ENCODE assay signal across 8 cellular contexts in the genomic region with DNA sequence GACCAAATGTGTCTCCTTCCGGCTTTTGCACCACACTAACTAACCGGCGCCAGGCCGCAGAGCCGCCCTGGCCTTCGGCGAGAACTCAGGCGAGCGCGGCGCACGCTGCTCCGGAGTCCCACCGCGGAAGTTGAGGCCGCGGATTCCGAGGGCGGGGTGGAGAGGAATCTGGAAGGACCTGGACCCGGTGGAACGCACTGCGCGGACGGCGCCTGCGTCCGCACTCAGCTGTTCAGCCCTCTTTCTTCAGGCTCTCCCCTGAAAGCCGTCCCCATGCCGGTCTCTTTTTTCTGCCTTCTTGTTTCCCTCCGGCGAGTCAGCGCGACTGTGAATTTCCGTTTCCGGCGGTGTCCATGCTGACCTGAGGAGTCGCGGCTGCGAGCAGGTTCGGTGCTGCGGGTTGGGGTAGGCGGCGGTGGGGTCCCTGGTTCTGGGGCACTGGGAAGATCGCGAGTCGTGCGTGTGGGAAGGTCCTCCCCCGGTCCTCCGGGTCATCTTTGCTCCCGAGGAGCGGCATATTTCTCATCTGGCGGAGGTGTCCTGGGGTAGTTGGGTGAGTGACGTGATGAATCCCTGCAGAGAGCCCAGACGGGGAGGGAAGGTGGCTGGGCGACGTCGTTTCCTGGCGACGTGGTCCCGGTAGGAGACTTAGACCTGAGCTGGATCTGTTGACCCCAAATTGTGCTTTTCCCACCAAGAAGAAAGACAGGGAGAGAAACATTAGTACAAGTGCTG. TPM values are rescaled to one million over a fixed set of nuclear protein-coding genes. Genes with fewer than 3 reads are reported as not detected.
A peak's percentile ranks its signal among the peaks of the same experiment; 100 is the strongest.
DNase-seq lines count a peak whose midpoint lies in the region; ATAC-seq, FAIRE-seq and TF ChIP-seq lines count a peak whose summit lies in the region.

A gene with protein sequence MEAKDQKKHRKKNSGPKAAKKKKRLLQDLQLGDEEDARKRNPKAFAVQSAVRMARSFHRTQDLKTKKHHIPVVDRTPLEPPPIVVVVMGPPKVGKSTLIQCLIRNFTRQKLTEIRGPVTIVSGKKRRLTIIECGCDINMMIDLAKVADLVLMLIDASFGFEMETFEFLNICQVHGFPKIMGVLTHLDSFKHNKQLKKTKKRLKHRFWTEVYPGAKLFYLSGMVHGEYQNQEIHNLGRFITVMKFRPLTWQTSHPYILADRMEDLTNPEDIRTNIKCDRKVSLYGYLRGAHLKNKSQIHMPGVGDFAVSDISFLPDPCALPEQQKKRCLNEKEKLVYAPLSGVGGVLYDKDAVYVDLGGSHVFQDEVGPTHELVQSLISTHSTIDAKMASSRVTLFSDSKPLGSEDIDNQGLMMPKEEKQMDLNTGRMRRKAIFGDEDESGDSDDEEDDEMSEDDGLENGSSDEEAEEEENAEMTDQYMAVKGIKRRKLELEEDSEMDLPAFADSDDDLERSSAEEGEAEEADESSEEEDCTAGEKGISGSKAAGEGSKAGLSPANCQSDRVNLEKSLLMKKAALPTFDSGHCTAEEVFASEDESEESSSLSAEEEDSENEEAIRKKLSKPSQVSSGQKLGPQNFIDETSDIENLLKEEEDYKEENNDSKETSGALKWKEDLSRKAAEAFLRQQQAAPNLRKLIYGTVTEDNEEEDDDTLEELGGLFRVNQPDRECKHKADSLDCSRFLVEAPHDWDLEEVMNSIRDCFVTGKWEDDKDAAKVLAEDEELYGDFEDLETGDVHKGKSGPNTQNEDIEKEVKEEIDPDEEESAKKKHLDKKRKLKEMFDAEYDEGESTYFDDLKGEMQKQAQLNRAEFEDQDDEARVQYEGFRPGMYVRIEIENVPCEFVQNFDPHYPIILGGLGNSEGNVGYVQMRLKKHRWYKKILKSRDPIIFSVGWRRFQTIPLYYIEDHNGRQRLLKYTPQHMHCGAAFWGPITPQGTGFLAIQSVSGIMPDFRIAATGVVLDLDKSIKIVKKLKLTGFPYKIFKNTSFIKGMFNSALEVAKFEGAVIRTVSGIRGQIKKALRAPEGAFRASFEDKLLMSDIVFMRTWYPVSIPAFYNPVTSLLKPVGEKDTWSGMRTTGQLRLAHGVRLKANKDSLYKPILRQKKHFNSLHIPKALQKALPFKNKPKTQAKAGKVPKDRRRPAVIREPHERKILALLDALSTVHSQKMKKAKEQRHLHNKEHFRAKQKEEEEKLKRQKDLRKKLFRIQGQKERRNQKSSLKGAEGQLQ (plus strand): TSS at position 350 of the 735 bp plus-strand sequence. CDS start 1,600 bp downstream, outside the sequence.

- peak within 1 kb of the TSS; percentile 82 for H3K4me2 ChIP-seq in neuronal stem cell (ENCODE audit: insufficient read depth, low read length, poor library complexity, severe bottlenecking)

- peaks cover 4% of the 10 kb centered on the region for H3K36me3 ChIP-seq in GM06990 (ENCODE audit: control insufficient read depth, insufficient read depth, low read length)
- H3K36me3 ChIP-seq in neuronal stem cell (replicated peaks in 1 of 2; ENCODE audit: control insufficient read depth in 2 of 2, insufficient read depth in 2 of 2, low read length in 2 of 2) = peaks cover 11 to 34% of the 10 kb centered on the region in 2 donors
- H3K36me3 ChIP-seq in subcutaneous abdominal adipose tissue (ENCODE audit: control insufficient read depth in 5 of 5, insufficient read depth in 5 of 5, low read length in 5 of 5) = peaks cover 14 to 30% (median 29%) of the 10 kb centered on the region in 5 donors

- peak; percentile 79 for TF ChIP-seq POLR2A in NB4 (IDR thresholded peaks at IDR 0.05; ENCODE audit: extremely low read depth, insufficient read length)

- H3K18ac ChIP-seq in neuronal stem cell (ENCODE audit: low read length) = peak within 1 kb of the TSS; percentile 53

- no peak within 1 kb of the TSS for H3K14ac ChIP-seq in neuronal stem cell (ENCODE audit: low read length)

- H2BK5ac ChIP-seq in neuronal stem cell (ENCODE audit: low read length) = peak within 1 kb of the TSS; percentile 77

- peaks cover 28% of the 10 kb centered on the region for H3K4me1 Mint-ChIP-seq in activated naive CD4-positive, alpha-beta T cell treated with anti-CD3 and anti-CD28 coated beads for 36 hours (ENCODE audit: low read depth)

- H3K9me3 ChIP-seq in neuronal stem cell (replicated peaks in 1 of 2; ENCODE audit: control insufficient read depth in 2 of 2, insufficient read depth in 1 of 2, low read depth in 1 of 2, low read length in 2 of 2) (no peaks in the 10 kb centered on the region), subcutaneous abdominal adipose tissue (ENCODE audit: control insufficient read depth in 5 of 5, low read length in 5 of 5) (no peaks in the 10 kb centered on the region)

- peaks cover 15% of the 10 kb centered on the region for H3K36me3 Mint-ChIP-seq in activated naive CD4-positive, alpha-beta T cell treated with anti-CD3 and anti-CD28 coated beads for 36 hours (ENCODE audit: low read depth)

- no peaks in the 10 kb centered on the region for H3K9me3 Mint-ChIP-seq in activated naive CD4-positive, alpha-beta T cell treated with anti-CD3 and anti-CD28 coated beads for 36 hours

- no peak within 1 kb of the TSS for H3K4ac ChIP-seq in neuronal stem cell (ENCODE audit: low read length)

- peak; percentile 97 for ATAC-seq in HG02571 (IDR thresholded peaks at IDR 0.05; ENCODE audit: unreplicated experiment)

- H2BK12ac ChIP-seq in neuronal stem cell (ENCODE audit: low read length) = no peak within 1 kb of the TSS

- WGBS in neuronal stem cell (ENCODE audit: extremely low coverage in 2 of 2, insufficient read length in 2 of 2, insufficient replicate concordance in 1 of 2), 2 donors = no CpG with 5 or more reads among the region's 60 CpGs

- peak within 1 kb of the TSS; percentile 72 for H3K4me3 ChIP-seq in GM06990 (replicated peaks; ENCODE audit: low read depth, low read length)
- H3K4me3 ChIP-seq in NB4 (ENCODE audit: low read depth, low read length) = peak within 1 kb of the TSS; percentile 95
- peak within 1 kb of the TSS; percentile 70 to 92 for H3K4me3 ChIP-seq in neuronal stem cell (ENCODE audit: low read length in 2 of 2)
- H3K4me3 ChIP-seq in subcutaneous abdominal adipose tissue (ENCODE audit: low read depth in 1 of 5, low read length in 5 of 5) = peak within 1 kb of the TSS; percentile 86 to 98 (median 97)

- peak within 1 kb of the TSS; percentile 89 for H3K27ac Mint-ChIP-seq in activated naive CD4-positive, alpha-beta T cell treated with anti-CD3 and anti-CD28 coated beads for 36 hours

- H3K4me1 ChIP-seq in neuronal stem cell (ENCODE audit: control insufficient read depth in 2 of 2, insufficient read depth in 1 of 2, low read depth in 1 of 2, low read length in 2 of 2) = peaks cover 0 to 4% of the 10 kb centered on the region in 2 donors
- H3K4me1 ChIP-seq in subcutaneous abdominal adipose tissue (ENCODE audit: control insufficient read depth in 5 of 5, insufficient read depth in 5 of 5, low read length in 5 of 5) = peaks cover 0 to 19% (median 16%) of the 10 kb centered on the region in 5 donors

- H4K91ac ChIP-seq in neuronal stem cell (ENCODE audit: low read depth, low read length, poor library complexity) = no peak within 1 kb of the TSS

- DNase-seq in GM06990 (ENCODE audit: extremely low read depth, insufficient read length) (peak; percentile 91), NB4 (ENCODE audit: low read depth) (peak; percentile 91), SK-N-DZ (ENCODE audit: low spot score) (peak; percentile 96), frontal cortex (ENCODE audit: low spot score in 2 of 2) (peak; percentile 75 to 85), neuronal stem cell (ENCODE audit: low spot score) (peak; percentile 89)
- DNase-seq in activated naive CD4-positive, alpha-beta T cell treated with anti-CD3 and anti-CD28 coated beads for 36 hours = peak; percentile 93

- peak within 1 kb of the TSS; percentile 96 for H2AFZ ChIP-seq in neuronal stem cell (ENCODE audit: low read length)

- peak within 1 kb of the TSS; percentile 95 for H3K23ac ChIP-seq in neuronal stem cell (ENCODE audit: low read depth, low read length, poor library complexity)

- CTCF ChIA-PET in activated naive CD4-positive, alpha-beta T cell treated with anti-CD3 and anti-CD28 coated beads for 36 hours (lab: Charles Lee) = no interaction called here

- H3K27ac ChIP-seq in neuronal stem cell (replicated peaks; ENCODE audit: low read length) (peak within 1 kb of the TSS; percentile 85), subcutaneous abdominal adipose tissue (ENCODE audit: low read depth, low read length) (peak within 1 kb of the TSS; percentile 92)

- TF ChIP-seq CTCF in GM06990 (IDR thresholded peaks at IDR 0.05; ENCODE audit: insufficient read depth, low read length, poor library complexity, severe bottlenecking) (no peak), NB4 (IDR thresholded peaks at IDR 0.05; ENCODE audit: low read depth, low read length) (no peak)

- H3K9ac ChIP-seq in neuronal stem cell (ENCODE audit: low read depth, low read length, poor library complexity) (peak within 1 kb of the TSS; percentile 89), subcutaneous abdominal adipose tissue (ENCODE audit: low read length in 5 of 5) (peak within 1 kb of the TSS; percentile 86 to 95 (median 92))

- intact Hi-C loops in activated naive CD4-positive, alpha-beta T cell treated with anti-CD3 and anti-CD28 coated beads for 36 hours (cut with micrococcal nuclease) = loop anchor here (1.0 to 5.0 kb wide), 3 partner anchors 19 to 230 kb away; a partner anchor contains a TSS

- H2BK15ac ChIP-seq in neuronal stem cell (ENCODE audit: low read length) = no peak within 1 kb of the TSS

- no peak within 1 kb of the TSS for H4K8ac ChIP-seq in neuronal stem cell (ENCODE audit: low read depth, low read length)

- H3K27me3 Mint-ChIP-seq in activated naive CD4-positive, alpha-beta T cell treated with anti-CD3 and anti-CD28 coated beads for 36 hours (ENCODE audit: low read depth) = no peaks in the 10 kb centered on the region

- no peak within 1 kb of the TSS for H2AK5ac ChIP-seq in neuronal stem cell (ENCODE audit: low read depth, low read length)

- no peaks in the 10 kb centered on the region for H3K27me3 ChIP-seq in GM06990 (replicated peaks; ENCODE audit: control insufficient read depth, insufficient read depth, low read length)
- peaks cover 0 to 2% (median 0%) of the 10 kb centered on the region in 3 experiments for H3K27me3 ChIP-seq in neuronal stem cell (ENCODE audit: control insufficient read depth in 3 of 3, insufficient read depth in 3 of 3, low read depth in 1 of 3, low read length in 3 of 3)
- H3K27me3 ChIP-seq in subcutaneous abdominal adipose tissue (ENCODE audit: control insufficient read depth in 5 of 5, insufficient read depth in 4 of 5, low read length in 5 of 5) = peaks cover 0 to 5% (median 0%) of the 10 kb centered on the region in 5 donors

- FAIRE-seq in frontal cortex (lab: Jason Lieb, UNC) = no peak

- H2BK120ac ChIP-seq in neuronal stem cell (ENCODE audit: low read depth, low read length) = no peak within 1 kb of the TSS

- H3K79me1 ChIP-seq in neuronal stem cell (ENCODE audit: low read depth, low read length) = peaks cover 4% of the 10 kb centered on the region

- peak within 1 kb of the TSS; percentile 82 for H3K4me3 Mint-ChIP-seq in activated naive CD4-positive, alpha-beta T cell treated with anti-CD3 and anti-CD28 coated beads for 36 hours

RNA-seq across cellular contexts. Expression of the gene that starts here (rescaled TPM):
- polyA plus RNA-seq in SK-N-DZ (2014; cell fraction: cytosol; rRNA removed) = 15.3 and 18.2 TPM in 2 replicates
- polyA plus RNA-seq in SK-N-DZ (2014; cell fraction: nucleus; rRNA removed) = 9.9 and 16.4 TPM in 2 replicates
- total RNA-seq in activated naive CD4-positive, alpha-beta T cell treated with anti-CD3 and anti-CD28 coated beads for 36 hours = 10 to 100 TPM; 21.4 to 21.6 TPM
- total RNA-seq in frontal cortex = 12.6 TPM
- 17.2 TPM for polyA plus RNA-seq in neuronal stem cell (2013, experiment 1 of 2)
- polyA plus RNA-seq in neuronal stem cell (2013, experiment 2 of 2) = 16.7 TPM

Comparison
In these comparisons a context has a peak if more than half of its experiments do, and no peak if none do; other contexts are left out.
1. Peak in every context shown above with its lines: DNase-seq, ATAC-seq, H3K4me3 ChIP-seq and H3K27ac ChIP-seq.